8 cellular contexts compared by ENCODE assay signal in genomic region chr13:44713793-44714469, GRCh38.
DNase-seq lines count a peak whose midpoint lies in the region; TF ChIP-seq lines count a peak whose summit lies in the region.

No MANE protein-coding gene starts in this region.

- no peak overlapping the region for H2BK15ac ChIP-seq in mesenchymal stem cell (ENCODE audit: low read depth, poor library complexity, severe bottlenecking)

- H3K23ac ChIP-seq in mesenchymal stem cell (ENCODE audit: low read length in 2 of 2): no peak overlapping the region

- no peak overlapping the region for H3K4me2 ChIP-seq in mesenchymal stem cell (ENCODE audit: low read length, poor library complexity, severe bottlenecking)

- peak overlapping the region; percentile 97 for H2BK5ac ChIP-seq in mesenchymal stem cell (ENCODE audit: low read depth, low read length, poor library complexity, severe bottlenecking)

- H3K9ac ChIP-seq in mesenchymal stem cell (ENCODE audit: low read length): peak overlapping the region; percentile 75

- no peak for TF ChIP-seq CTCF in AG09319 (IDR thresholded peaks at IDR 0.05; ENCODE audit: low read depth, low read length)
- TF ChIP-seq CTCF in BE2C (IDR thresholded peaks at IDR 0.05; ENCODE audit: low read depth, low read length): no peak

- H3K79me1 ChIP-seq in mesenchymal stem cell (replicated peaks; ENCODE audit: low read length, poor library complexity, severe bottlenecking): peaks cover 2% of the 10 kb centered on the region

- H3K27ac ChIP-seq in mesenchymal stem cell (ENCODE audit: low read length, poor library complexity, severe bottlenecking): peak overlapping the region; percentile 99

- 7% methylated on average over 3 of the region's 3 CpGs for WGBS in mesenchymal stem cell

- peak overlapping the region; percentile 93 for H4K91ac ChIP-seq in mesenchymal stem cell (ENCODE audit: low read length)

- DNase-seq in AG09319 (ENCODE audit: extremely low read depth, low read depth): peak; percentile 68
- DNase-seq in NCI-H226: peak; percentile 90
- peak; percentile 88 for DNase-seq in dermis blood vessel endothelial cell
- DNase-seq in mesenchymal stem cell: peak; percentile 89
- DNase-seq in BE2C: no peak
- no peak for DNase-seq in posterior cingulate gyrus
- DNase-seq in SKM-1 treated with dmso at 0.1 percent for 144 hours (lab: John Stamatoyannopoulos, UW; ENCODE audit: unreplicated experiment): no peak
- no peak for DNase-seq in NCI-H146 (lab: John Stamatoyannopoulos, UW)

- H3K36me3 ChIP-seq in mesenchymal stem cell (ENCODE audit: control insufficient read depth in 1 of 2, insufficient read depth in 2 of 2, low read depth in 1 of 2, low read length in 2 of 2): no peaks in the 10 kb centered on the region
- H3K36me3 ChIP-seq in BE2C: no peaks in the 10 kb centered on the region

- peak overlapping the region; percentile 63 to 97 for H2BK12ac ChIP-seq in mesenchymal stem cell (ENCODE audit: low read length in 2 of 2)

- H3K9me3 ChIP-seq in mesenchymal stem cell (ENCODE audit: control insufficient read depth, low read length): no peaks in the 10 kb centered on the region
- no peaks in the 10 kb centered on the region for H3K9me3 ChIP-seq in BE2C

- peak overlapping the region; percentile 53 for H2AFZ ChIP-seq in mesenchymal stem cell (ENCODE audit: low read depth, low read length)

- H3K4ac ChIP-seq in mesenchymal stem cell (ENCODE audit: low read depth in 1 of 2, low read length in 2 of 2): peak overlapping the region; percentile 79 to 88

- peak overlapping the region; percentile 96 for H4K8ac ChIP-seq in mesenchymal stem cell (ENCODE audit: low read length)

- H2BK120ac ChIP-seq in mesenchymal stem cell (ENCODE audit: low read depth, low read length): peak overlapping the region; percentile 94

- peak overlapping the region in 1 of 2 experiments; percentile 32 for H3K14ac ChIP-seq in mesenchymal stem cell (ENCODE audit: low read length in 2 of 2)

- no peak overlapping the region for H3K4me3 ChIP-seq in mesenchymal stem cell (ENCODE audit: insufficient read depth in 1 of 2, low read depth in 1 of 2, low read length in 2 of 2)
- no peak overlapping the region for H3K4me3 ChIP-seq in BE2C (ENCODE audit: low read depth, low read length)

- intact Hi-C loops in posterior cingulate gyrus (cut with DNase I): no loop called here

- H3K4me1 ChIP-seq in mesenchymal stem cell (ENCODE audit: control insufficient read depth, insufficient read depth, low read depth, low read length) (peaks cover 19% of the 10 kb centered on the region), BE2C (no peaks in the 10 kb centered on the region; the same call in none of the 2 replicates)

- peak overlapping the region; percentile 97 for H2AK5ac ChIP-seq in mesenchymal stem cell (ENCODE audit: low read length, severe bottlenecking)

- H3K18ac ChIP-seq in mesenchymal stem cell (ENCODE audit: low read depth in 1 of 2, low read length in 2 of 2): peak overlapping the region; percentile 57 to 80

- H3K27me3 ChIP-seq in mesenchymal stem cell (ENCODE audit: control insufficient read depth in 1 of 2, insufficient read depth in 1 of 2, low read length in 2 of 2): no peaks in the 10 kb centered on the region
- H3K27me3 ChIP-seq in BE2C: no peaks in the 10 kb centered on the region

Comparison
In these comparisons a context has a peak if more than half of its experiments do, and no peak if none do; other contexts are left out.
1. DNase-seq: peak in AG09319 (single experiment), NCI-H226 (single experiment), dermis blood vessel endothelial cell (single experiment) and mesenchymal stem cell (single experiment); none in BE2C (single experiment), posterior cingulate gyrus (0 of 10), SKM-1 treated with dmso at 0.1 percent for 144 hours (single experiment) and NCI-H146 (single experiment).